9 cellular contexts compared by ENCODE assay signal in genomic region chr15:68252925-68253534, GRCh38. TPM values are rescaled to one million over a fixed set of nuclear protein-coding genes. Genes with fewer than 3 reads are reported as not detected.
DNase-seq lines count a peak whose midpoint lies in the region; ATAC-seq, FAIRE-seq and TF ChIP-seq lines count a peak whose summit lies in the region.
"Had no signal": no experiment of that assay in that cellular context is flagged by ENCODE, and none has a peak within 500 bp of the region (broad histone marks: within the 10 kb centered on the region; RNA-seq: fewer than 3 reads in every experiment).

No MANE protein-coding gene starts in this region.

- no peaks in the 10 kb centered on the region for H3K36me3 ChIP-seq in breast epithelium
- no peaks in the 10 kb centered on the region for H3K36me3 ChIP-seq in kidney (ENCODE audit: control insufficient read depth in 1 of 2, insufficient read depth in 2 of 2, low read length in 2 of 2)
- no peaks in the 10 kb centered on the region for H3K36me3 ChIP-seq in testis (ENCODE audit: low read depth, missing control alignments)

- H3K9me3 ChIP-seq in breast epithelium = no peaks in the 10 kb centered on the region
- H3K9me3 ChIP-seq in kidney (ENCODE audit: control insufficient read depth in 1 of 2, low read length in 2 of 2) = no peaks in the 10 kb centered on the region
- H3K9me3 ChIP-seq in testis = no peaks in the 10 kb centered on the region

- peaks cover 0 to 3% of the 10 kb centered on the region in 2 donors for H3K4me1 ChIP-seq in breast epithelium
- H3K4me1 ChIP-seq in kidney (ENCODE audit: control insufficient read depth in 1 of 2, insufficient read depth in 1 of 2, low read depth in 1 of 2, low read length in 2 of 2) = peaks cover 0 to 7% of the 10 kb centered on the region in 2 donors
- H3K4me1 ChIP-seq in testis = peaks cover 4% of the 10 kb centered on the region

- H3K4me3 ChIP-seq in breast epithelium (no peak overlapping the region), kidney (ENCODE audit: low read length in 2 of 2) (peak overlapping the region in 1 of 2 donors; percentile 3), testis (no peak overlapping the region)

- no peaks in the 10 kb centered on the region for H3K27me3 Mint-ChIP-seq in activated T-cell treated with anti-CD3 and anti-CD28 coated beads, Interleukin-2, amount 50 U/mL, for 72 hours (ENCODE audit: low read depth)

- H3K9ac ChIP-seq in kidney (ENCODE audit: low read length in 2 of 2) = no peak overlapping the region

- peak in 1 of 2 donors; percentile 56 for ATAC-seq in activated T-cell treated with anti-CD3 and anti-CD28 coated beads, Interleukin-2, amount 50 U/mL, for 72 hours (replicated peaks in 1 of 2)
- no peak for ATAC-seq in GM18511 (IDR thresholded peaks at IDR 0.05; ENCODE audit: unreplicated experiment)

- TF ChIP-seq CTCF in breast epithelium (IDR thresholded peaks at IDR 0.05) (peak; percentile 63 to 90 (median 88)), kidney (IDR thresholded peaks at IDR 0.05; ENCODE audit: borderline replicate concordance, extremely low read depth, insufficient read depth) (peak; percentile 80), testis (IDR thresholded peaks at IDR 0.05) (peak; percentile 83 to 91 (median 85))

- no peak overlapping the region for H3K4me3 Mint-ChIP-seq in activated T-cell treated with anti-CD3 and anti-CD28 coated beads, Interleukin-2, amount 50 U/mL, for 72 hours

- no peaks in the 10 kb centered on the region for H3K9me3 Mint-ChIP-seq in activated T-cell treated with anti-CD3 and anti-CD28 coated beads, Interleukin-2, amount 50 U/mL, for 72 hours

- H3K27me3 ChIP-seq in breast epithelium (no peaks in the 10 kb centered on the region), testis (no peaks in the 10 kb centered on the region)

- TF ChIP-seq POLR2A in breast epithelium (IDR thresholded peaks at IDR 0.05) (no peak), testis (IDR thresholded peaks at IDR 0.05) (no peak)

- H3K27ac Mint-ChIP-seq in activated T-cell treated with anti-CD3 and anti-CD28 coated beads, Interleukin-2, amount 50 U/mL, for 72 hours = no peak overlapping the region

- H3K27ac ChIP-seq in breast epithelium (no peak overlapping the region), kidney (ENCODE audit: low read depth in 2 of 2, low read length in 2 of 2) (no peak overlapping the region), testis (no peak overlapping the region)

- no peaks in the 10 kb centered on the region for H3K4me1 Mint-ChIP-seq in activated T-cell treated with anti-CD3 and anti-CD28 coated beads, Interleukin-2, amount 50 U/mL, for 72 hours (ENCODE audit: low read depth)

- FAIRE-seq in kidney (lab: Jason Lieb, UNC) = peak; percentile 68
- FAIRE-seq: colon had no signal

- DNase-seq in activated T-cell treated with anti-CD3 and anti-CD28 coated beads, Interleukin-2, amount 50 U/mL, for 72 hours = peak; percentile 29 to 36
- DNase-seq in activated T-cell treated with anti-CD3 and anti-CD28 coated beads, Interleukin-2, amount 50 U/mL, for 48 hours = no peak
- DNase-seq in MV-4-11 (lab: John Stamatoyannopoulos, UW) (peak; percentile 73), RKO (ENCODE audit: low spot score) (peak; percentile 88), breast epithelium (ENCODE audit: low spot score in 2 of 2) (no peak), kidney (no peak), testis (peak; percentile 71)

- intact Hi-C loops in breast epithelium (cut with DNase I; ENCODE audit: low total_unique reads) (no loop called here), kidney (cut with DNase I) (no loop called here), testis (cut with DNase I; ENCODE audit: low total_unique reads) (no loop called here)

- H3K36me3 Mint-ChIP-seq in activated T-cell treated with anti-CD3 and anti-CD28 coated beads, Interleukin-2, amount 50 U/mL, for 72 hours (ENCODE audit: insufficient read depth in 2 of 2) = no peaks in the 10 kb centered on the region

- WGBS in testis, 2 donors = 17 to 20% methylated on average over 7 of the region's 7 CpGs

RNA-seq across cellular contexts. Expression of gene CLN6, which starts 23.5 kb away (rescaled TPM):
- total RNA-seq in activated T-cell treated with anti-CD3 and anti-CD28 coated beads, Interleukin-2, amount 50 U/mL, for 72 hours = 10 to 100 TPM; 31.6 to 40.7 TPM
- 10 to 100 TPM; 16.5 to 23.1 (median 18.4) TPM for total RNA-seq in breast epithelium
- total RNA-seq in kidney = 36.6 TPM
- polyA plus RNA-seq in kidney (ENCODE audit: insufficient read depth, low read depth, low replicate concordance) = 30.8 TPM
- total RNA-seq in testis = 10 to 100 TPM; 39.7 to 58.8 TPM
- 23.3 TPM for polyA plus RNA-seq in testis (ENCODE audit: insufficient read depth, low read depth, low replicate concordance)

RNA-seq across cellular contexts. Expression of gene FEM1B, which starts 24.5 kb away (rescaled TPM):
- 10 to 100 TPM; 51.3 to 54.6 TPM for total RNA-seq in activated T-cell treated with anti-CD3 and anti-CD28 coated beads, Interleukin-2, amount 50 U/mL, for 72 hours
- total RNA-seq in breast epithelium = 10 to 100 TPM; 48.5 to 82.7 (median 60.0) TPM
- 47.6 TPM for total RNA-seq in kidney
- polyA plus RNA-seq in kidney (ENCODE audit: insufficient read depth, low read depth, low replicate concordance) = 9.8 TPM
- total RNA-seq in testis = 10 to 100 TPM; 65.8 to 86.3 TPM
- 122 TPM for polyA plus RNA-seq in testis (ENCODE audit: insufficient read depth, low read depth, low replicate concordance)

RNA-seq across cellular contexts. Expression of gene CALML4, which starts 47.9 kb away (rescaled TPM):
- 1 to 10 TPM; 6.0 to 7.0 TPM for total RNA-seq in activated T-cell treated with anti-CD3 and anti-CD28 coated beads, Interleukin-2, amount 50 U/mL, for 72 hours
- total RNA-seq in breast epithelium (1 to 10 TPM; 5.3 to 7.9 (median 6.0) TPM), kidney (17.4 TPM), testis (10 to 100 TPM in 1 of 2 donors, 1 to 10 TPM in 1; 6.8 to 10.4 TPM)
- polyA plus RNA-seq in kidney (ENCODE audit: insufficient read depth, low read depth, low replicate concordance) (54.7 TPM), testis (ENCODE audit: insufficient read depth, low read depth, low replicate concordance) (10.5 TPM)

Comparison
In these comparisons a context has a peak if more than half of its experiments do, and no peak if none do; other contexts are left out.
1. DNase-seq: peak in activated T-cell treated with anti-CD3 and anti-CD28 coated beads, Interleukin-2, amount 50 U/mL, for 72 hours (2 of 2), MV-4-11 (single experiment), RKO (single experiment) and testis (single experiment); none in activated T-cell treated with anti-CD3 and anti-CD28 coated beads, Interleukin-2, amount 50 U/mL, for 48 hours (0 of 2), breast epithelium (0 of 2) and kidney (single experiment).
2. Peak in every context shown above with its lines, with median percentiles within 50 percentile points of each other: CTCF ChIP-seq.